Comparison of ENCODE assay signal across 12 cellular contexts in the genomic region with DNA sequence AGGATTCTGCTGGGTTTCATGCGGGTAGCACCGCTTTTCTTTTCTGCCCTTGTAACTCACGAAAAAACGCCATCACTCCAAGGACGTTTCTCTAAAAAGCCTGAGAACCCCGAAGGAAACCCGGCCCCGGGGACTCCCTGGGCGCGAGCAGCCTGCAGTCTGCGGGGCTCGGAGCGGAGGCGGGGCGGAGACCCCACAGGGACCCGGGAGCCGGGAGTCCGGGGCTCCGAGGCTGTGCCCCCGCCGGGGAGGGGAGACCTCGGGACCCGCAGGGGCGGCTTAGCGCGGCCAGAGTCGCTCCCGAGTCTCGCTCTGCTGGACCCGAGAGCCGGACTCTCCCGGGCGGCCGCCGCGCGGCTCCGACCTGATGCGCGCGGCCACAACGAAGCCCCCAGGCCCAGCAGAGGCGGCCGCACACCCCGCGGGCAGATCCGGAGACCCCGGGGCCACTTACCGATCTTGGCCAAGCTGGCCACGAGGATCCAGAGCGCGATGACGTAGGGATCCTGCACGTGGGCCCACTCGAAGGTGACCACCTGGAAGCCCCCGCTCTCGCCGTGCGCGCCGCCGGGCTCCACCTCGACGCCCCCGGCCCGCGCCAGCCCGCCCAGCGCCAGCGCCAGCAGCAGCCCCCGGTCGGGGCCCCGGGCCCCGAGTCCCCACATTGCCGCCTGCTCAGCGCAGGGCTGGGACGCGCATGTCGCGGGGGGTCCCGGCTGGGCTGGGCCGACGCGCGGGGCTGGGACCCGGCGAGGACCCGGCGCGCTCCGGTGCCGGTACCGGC. TPM values are rescaled to one million over a fixed set of nuclear protein-coding genes. Genes with fewer than 3 reads are reported as not detected.
A peak's percentile ranks its signal among the peaks of the same experiment; 100 is the strongest.
DNase-seq lines count a peak whose midpoint lies in the region; FAIRE-seq and TF ChIP-seq lines count a peak whose summit lies in the region.
"Had no signal": no experiment of that assay in that cellular context is flagged by ENCODE, and none has a peak within 500 bp of the region (broad histone marks: within the 10 kb centered on the region; RNA-seq: fewer than 3 reads in every experiment).

No MANE protein-coding gene starts in this region.

- H2AFZ ChIP-seq in hepatocyte = peak overlapping the region; percentile 74

- FAIRE-seq in GM19239 (lab: Jason Lieb, UNC) = no peak
- FAIRE-seq: GM12878, keratinocyte had no signal

- 3% methylated on average over 44 of the region's 93 CpGs for WGBS in hepatocyte (ENCODE audit: low lambda C conversion rate, missing lambda C conversion rate)

- peak overlapping the region; percentile 95 for H3K4me2 ChIP-seq in hepatocyte

- H3K9me3 ChIP-seq in ES-I3 (ENCODE audit: control insufficient read depth, insufficient read depth, low read length) (no peaks in the 10 kb centered on the region), NT2/D1 (ENCODE audit: insufficient read depth, low read length) (no peaks in the 10 kb centered on the region), hepatocyte (ENCODE audit: low read depth) (no peaks in the 10 kb centered on the region)

- H3K36me3 ChIP-seq in ES-I3 (ENCODE audit: insufficient read depth, low read length) (no peaks in the 10 kb centered on the region), NT2/D1 (ENCODE audit: insufficient read depth, insufficient read length, low read length) (no peaks in the 10 kb centered on the region), hepatocyte (replicated peaks; ENCODE audit: insufficient read depth, low read depth) (no peaks in the 10 kb centered on the region)

- H4K20me1 ChIP-seq in hepatocyte (ENCODE audit: insufficient read depth, poor library complexity, severe bottlenecking) = no peaks in the 10 kb centered on the region

- no peaks in the 10 kb centered on the region for H3K9me2 ChIP-seq in hepatocyte (replicated peaks; ENCODE audit: insufficient read depth)

- no peaks in the 10 kb centered on the region for H3K79me2 ChIP-seq in hepatocyte

- H3K27me3 ChIP-seq in NT2/D1 (ENCODE audit: insufficient read depth, insufficient read length) (peaks cover 58% of the 10 kb centered on the region), hepatocyte (peaks cover 59% of the 10 kb centered on the region)

- H3K4me1 ChIP-seq in ES-I3 (ENCODE audit: insufficient read depth, low read length) = peaks cover 8% of the 10 kb centered on the region; the same call in 1 of the 2 replicates
- H3K4me1 ChIP-seq in NT2/D1 (ENCODE audit: insufficient read depth, insufficient read length) = peaks cover 22% of the 10 kb centered on the region
- H3K4me1 ChIP-seq in hepatocyte (ENCODE audit: insufficient read depth) = peaks cover 23% of the 10 kb centered on the region

- no peak overlapping the region for H3K27ac ChIP-seq in hepatocyte

- DNase-seq in NT2/D1 (ENCODE audit: low read depth, low spot score) (no peak), hepatocyte (ENCODE audit: low spot score) (no peak), retina (peak; percentile 74), Kasumi-1 (lab: John Stamatoyannopoulos, UW) (no peak), GM19239 (ENCODE audit: insufficient read length, low spot score) (no peak), HCEC 1CT (no peak)
- DNase-seq: activated CD8-positive, alpha-beta memory T cell treated with anti-CD3 and anti-CD28 coated beads, Interleukin-2, amount 50 U/mL, for 48 hours; HFFc6; stimulated activated CD4-positive, alpha-beta T cell treated with anti-CD3 and anti-CD28 coated beads, Interleukin-2, amount 100 ng/mL, for 48 hours had no signal

- H3K9ac ChIP-seq in ES-I3 (ENCODE audit: low read depth, low read length) = peak overlapping the region; percentile 37; the same call in 1 of the 2 replicates
- H3K9ac ChIP-seq in NT2/D1 (ENCODE audit: insufficient read length, low read depth) = peak overlapping the region; percentile 42

- H3K4me3 ChIP-seq in NT2/D1 (ENCODE audit: insufficient read length, low read depth) = no peak overlapping the region
- peak overlapping the region; percentile 20 for H3K4me3 ChIP-seq in hepatocyte
- H3K4me3 ChIP-seq: GM12878 had no signal

- no peak for TF ChIP-seq CTCF in hepatocyte (IDR thresholded peaks at IDR 0.05; ENCODE audit: poor library complexity)

RNA-seq across cellular contexts. Expression of gene SLC9A3, which starts 0.4 kb away (rescaled TPM):
- 6.7 and 7.4 TPM in 2 replicates for total RNA-seq in hepatocyte
- 4.8 and 5.4 TPM in 2 replicates for polyA plus RNA-seq in hepatocyte
